In genomic region chr12:48691826-48692473, GRCh38 we compare ENCODE assay signal across 16 cellular contexts.
"Had no signal": no experiment of that assay in that cellular context is flagged by ENCODE, and none has a peak within 500 bp of the region (broad histone marks: within the 10 kb centered on the region; RNA-seq: fewer than 3 reads in every experiment).

No MANE protein-coding gene starts in this region.

- H3K4me1 ChIP-seq: pancreas, thyroid gland had no signal

- H3K4me3 Mint-ChIP-seq: activated CD8-positive, alpha-beta memory T cell treated with anti-CD3 and anti-CD28 coated beads, Interleukin-2, amount 10 ng/mL, durations not matched to agents 7 days and 5 days; endodermal cell; neural crest cell; T-helper 2 cell treated with Interferon-gamma antibody and Interleukin-4, amounts not matched to agents 5 μg/mL and 100 μg/mL, for 36 hours had no signal

- H3K36me3 ChIP-seq: uterus had no signal

- H3K27ac Mint-ChIP-seq: activated CD8-positive, alpha-beta memory T cell treated with anti-CD3 and anti-CD28 coated beads, Interleukin-2, amount 10 ng/mL, durations not matched to agents 7 days and 5 days; T-helper 2 cell treated with Interferon-gamma antibody and Interleukin-4, amounts not matched to agents 5 μg/mL and 100 μg/mL, for 36 hours had no signal

- H3K4me3 ChIP-seq: pancreas, skin epidermis, stomach, thyroid gland, uterus had no signal

- H3K27me3 Mint-ChIP-seq: activated CD8-positive, alpha-beta memory T cell treated with anti-CD3 and anti-CD28 coated beads, Interleukin-2, amount 10 ng/mL, durations not matched to agents 7 days and 5 days had no signal

- H3K4me1 Mint-ChIP-seq: endodermal cell, neural crest cell had no signal

- ATAC-seq: activated CD4-positive, CD25-positive, alpha-beta regulatory T cell treated with anti-CD3 and anti-CD28 coated beads, Interleukin-2, amount 50 U/mL, for 24 hours; activated CD8-positive, alpha-beta memory T cell treated with anti-CD3 and anti-CD28 coated beads, Interleukin-2, amount 10 ng/mL, durations not matched to agents 7 days and 5 days; left colon; pancreas had no signal

- H3K9me3 ChIP-seq: pancreas, stomach, thyroid gland, uterus had no signal

- H3K9me3 Mint-ChIP-seq: endodermal cell; neural crest cell; T-helper 2 cell treated with Interferon-gamma antibody and Interleukin-4, amounts not matched to agents 5 μg/mL and 100 μg/mL, for 36 hours had no signal

- H3K27ac ChIP-seq: pancreas, skin epidermis, stomach, thyroid gland, uterus had no signal

- DNase-seq: activated CD8-positive, alpha-beta memory T cell treated with anti-CD3 and anti-CD28 coated beads, Interleukin-2, amount 10 ng/mL, durations not matched to agents 7 days and 5 days; activated gamma-delta T cell treated with Interleukin-2 at 50 U/mL for 16 hours; activated T-cell treated with anti-CD3 and anti-CD28 coated beads, Interleukin-2, amount 50 U/mL, for 48 hours; dermis blood vessel endothelial cell; endodermal cell; left colon; mesendoderm; pancreas; stimulated activated CD4-positive, alpha-beta T cell treated with anti-CD3 and anti-CD28 coated beads, Interleukin-4, amount 100 ng/mL, for 4 hours; stomach; thyroid gland; uterus had no signal
